Comparison of ENCODE assay signal across 16 cellular contexts in genomic region chr7:16428672-16429071, GRCh38. TPM values are rescaled to one million over a fixed set of nuclear protein-coding genes. Genes with fewer than 3 reads are reported as not detected.
A peak's percentile ranks its signal among the peaks of the same experiment; 100 is the strongest.
DNase-seq lines count a peak whose midpoint lies in the region; ATAC-seq and TF ChIP-seq lines count a peak whose summit lies in the region.
"Had no signal": no experiment of that assay in that cellular context is flagged by ENCODE, and none has a peak within 500 bp of the region (broad histone marks: within the 10 kb centered on the region; RNA-seq: fewer than 3 reads in every experiment).

No MANE protein-coding gene starts in this region.

- DNase-seq in HT1080 (ENCODE audit: low read depth): peak; percentile 78
- DNase-seq in fibroblast of peridontal ligament (ENCODE audit: extremely low read depth): peak; percentile 49
- DNase-seq in upper lobe of right lung: no peak
- no peak for DNase-seq in kidney glomerular epithelial cell (lab: John Stamatoyannopoulos, UW)
- DNase-seq in effector memory CD4-positive, alpha-beta T cell: no peak
- DNase-seq: activated naive CD4-positive, alpha-beta T cell; immature natural killer cell; Karpas-422; NCI-H2227 treated with DMSO at 0.1 percent for 48 hours; Peyer's patch; right cardiac atrium; substantia nigra had no signal

- H3K9me3 ChIP-seq in upper lobe of right lung: no peaks in the 10 kb centered on the region
- no peaks in the 10 kb centered on the region for H3K9me3 ChIP-seq in effector memory CD4-positive, alpha-beta T cell (ENCODE audit: control insufficient read depth, low read length)
- H3K9me3 ChIP-seq: Peyer's patch had no signal

- no peak for TF ChIP-seq CTCF in upper lobe of right lung (IDR thresholded peaks at IDR 0.05)

- no peaks in the 10 kb centered on the region for H3K4me1 ChIP-seq in upper lobe of right lung
- H3K4me1 ChIP-seq in effector memory CD4-positive, alpha-beta T cell (ENCODE audit: control insufficient read depth, insufficient read depth, low read length, poor library complexity, severe bottlenecking): no peaks in the 10 kb centered on the region
- H3K4me1 ChIP-seq: Peyer's patch had no signal

- ATAC-seq in SK-N-SH treated with all-trans-retinoic acid at 6 μM for 48 hours (peak; percentile 72), upper lobe of right lung (peak; percentile 60), HG03159 (IDR thresholded peaks at IDR 0.05; ENCODE audit: unreplicated experiment) (no peak)
- ATAC-seq: esophagus mucosa, right cardiac atrium had no signal

- no peak overlapping the region for H3K4me3 ChIP-seq in upper lobe of right lung
- H3K4me3 ChIP-seq in effector memory CD4-positive, alpha-beta T cell (ENCODE audit: insufficient read depth, low read depth, low read length, poor library complexity, severe bottlenecking): no peak overlapping the region
- H3K4me3 ChIP-seq: Peyer's patch had no signal

- H3K36me3 ChIP-seq in upper lobe of right lung: no peaks in the 10 kb centered on the region
- no peaks in the 10 kb centered on the region for H3K36me3 ChIP-seq in effector memory CD4-positive, alpha-beta T cell (ENCODE audit: control insufficient read depth, insufficient read depth, low read length)
- H3K36me3 ChIP-seq: Peyer's patch had no signal

- no peak overlapping the region for H3K27ac ChIP-seq in upper lobe of right lung
- no peak overlapping the region for H3K27ac ChIP-seq in effector memory CD4-positive, alpha-beta T cell (ENCODE audit: insufficient read depth, low read length, poor library complexity, severe bottlenecking)
- H3K27ac ChIP-seq: Peyer's patch had no signal

- intact Hi-C loops in upper lobe of right lung (cut with DNase I): no loop called here

- H3K27me3 ChIP-seq in upper lobe of right lung: no peaks in the 10 kb centered on the region
- no peaks in the 10 kb centered on the region for H3K27me3 ChIP-seq in effector memory CD4-positive, alpha-beta T cell (replicated peaks; ENCODE audit: control insufficient read depth, insufficient read depth, low read length, poor library complexity, severe bottlenecking)
- H3K27me3 ChIP-seq: Peyer's patch had no signal

TF ChIP-seq in SK-N-SH treated with all-trans-retinoic acid at 6 μM for 48 hours, 23 proteins besides CTCF, POLR2A, EP300 and RAD21:
- TF ChIP-seq ZNF565 (CRISPR knock-in tag; conservative IDR thresholded peaks at IDR 0.05; ENCODE audit: low read depth) (no peak), ZFP30 (CRISPR knock-in tag; IDR thresholded peaks at IDR 0.05) (no peak), TSHZ2 (CRISPR knock-in tag; IDR thresholded peaks at IDR 0.05) (no peak), ZNF70 (CRISPR knock-in tag; IDR thresholded peaks at IDR 0.05) (no peak), SNAI2 (CRISPR knock-in tag; IDR thresholded peaks at IDR 0.05) (no peak), CSDC2 (CRISPR knock-in tag; IDR thresholded peaks at IDR 0.05) (no peak), CSRNP3 (CRISPR knock-in tag; IDR thresholded peaks at IDR 0.05) (no peak), ZFP3 (CRISPR knock-in tag; IDR thresholded peaks at IDR 0.05) (no peak), PATZ1 (CRISPR knock-in tag; IDR thresholded peaks at IDR 0.05; ENCODE audit: borderline replicate concordance) (no peak)

RNA-seq across cellular contexts. Expression of gene CRPPA, which starts 7.3 kb away (rescaled TPM):
- total RNA-seq in HT1080 (2014; rRNA removed; shearing (Covaris generic)): 0.74 and 1.4 TPM in 2 replicates
- polyA plus RNA-seq in HT1080 (2015; cell fraction: cytosol; rRNA removed): 0.36 and 0.52 TPM in 2 replicates
- 0.23 and 0.25 TPM in 2 replicates for polyA plus RNA-seq in HT1080 (2015; cell fraction: nucleus; rRNA removed)
- total RNA-seq in upper lobe of right lung: 2.9 TPM

RNA-seq across cellular contexts. Expression of gene SOSTDC1, which starts 36.9 kb away (rescaled TPM):
- total RNA-seq in HT1080 (2014; rRNA removed; shearing (Covaris generic)): not detected in 2 replicates
- polyA plus RNA-seq in HT1080 (2015; cell fraction: cytosol; rRNA removed): not detected in 2 replicates
- polyA plus RNA-seq in HT1080 (2015; cell fraction: nucleus; rRNA removed): not detected in 2 replicates
- 3.7 TPM for total RNA-seq in upper lobe of right lung
- total RNA-seq: activated CD8-positive, alpha-beta memory T cell treated with anti-CD3 and anti-CD28 coated beads for 36 hours had no signal
- polyA plus RNA-seq: immature natural killer cell had no signal

Comparison
In these comparisons a context has a peak if more than half of its experiments do, and no peak if none do; other contexts are left out.
1. DNase-seq: peak in HT1080 (single experiment) and fibroblast of peridontal ligament (single experiment); none in upper lobe of right lung (single experiment), kidney glomerular epithelial cell (single experiment) and effector memory CD4-positive, alpha-beta T cell (0 of 3).